1 cellular context compared by ENCODE assay signal in the genomic region with DNA sequence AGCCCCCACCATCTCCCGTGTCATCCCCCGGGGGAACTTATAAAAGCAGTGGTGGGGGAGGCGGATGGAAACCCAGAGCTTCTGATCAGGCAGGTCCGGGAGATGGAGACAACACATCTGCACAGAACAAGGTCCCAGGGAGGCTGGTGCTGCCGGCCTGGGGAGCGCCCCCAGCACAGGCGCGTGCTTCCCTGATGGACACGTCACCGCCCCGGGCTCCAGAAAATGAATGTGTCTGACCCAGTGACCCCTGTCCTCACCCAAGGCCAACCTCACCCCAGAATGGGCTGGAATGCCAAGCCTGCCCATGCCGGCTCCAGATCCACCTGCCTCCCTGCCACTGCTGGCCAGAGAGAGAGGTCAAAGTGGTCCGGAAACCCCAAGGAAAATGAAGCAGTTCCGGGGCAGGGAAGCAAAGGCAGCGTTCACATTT.
TF ChIP-seq lines count a peak whose summit lies in the region.

No MANE protein-coding gene starts in this region.

TF ChIP-seq in HepG2, 621 proteins besides CTCF, POLR2A, EP300 and RAD21 (continues in another document):
- peak; percentile 84 for TF ChIP-seq SKI (IDR thresholded peaks at IDR 0.05; ENCODE audit: partially characterized antibody)
- TF ChIP-seq ZIK1 (CRISPR knock-in tag; IDR thresholded peaks at IDR 0.05; ENCODE audit: borderline replicate concordance, low read depth) = 0 out of 2 replicates have a peak, but pooled peaks have one; percentile 13
- TF ChIP-seq ZBTB20 (CRISPR knock-in tag; IDR thresholded peaks at IDR 0.05; ENCODE audit: borderline replicate concordance, low read depth) = no peak
- TF ChIP-seq BCL6 (CRISPR knock-in tag; IDR thresholded peaks at IDR 0.05) = peak; percentile 67
- TF ChIP-seq RXRA (CRISPR knock-in tag; IDR thresholded peaks at IDR 0.05) = peak; percentile 90
- no peak for TF ChIP-seq SOX13 (IDR thresholded peaks at IDR 0.05)
- peak in 1 of 2 experiments; percentile 43; a peak in 1 of 4 replicates for TF ChIP-seq SOX13 (CRISPR knock-in tag; conservative IDR thresholded peaks at IDR 0.05 in 1 of 2, IDR thresholded peaks at IDR 0.05 in 1 of 2)
- TF ChIP-seq FOXP1 (IDR thresholded peaks at IDR 0.05) = no peak
- TF ChIP-seq FOXP1 (CRISPR knock-in tag; IDR thresholded peaks at IDR 0.05) = peak; percentile 37; the same call in 1 of the 2 replicates
- TF ChIP-seq XBP1 (CRISPR knock-in tag; IDR thresholded peaks at IDR 0.05) = peak; percentile 89; the same call in 1 of the 2 replicates
- TF ChIP-seq ARID2 (CRISPR knock-in tag; IDR thresholded peaks at IDR 0.05; ENCODE audit: borderline replicate concordance) = no peak
- no peak for TF ChIP-seq ZNF496 (CRISPR knock-in tag; IDR thresholded peaks at IDR 0.05; ENCODE audit: insufficient replicate concordance)
- no peak for TF ChIP-seq ZNF451 (CRISPR knock-in tag; IDR thresholded peaks at IDR 0.05)
- TF ChIP-seq EEA1 (CRISPR knock-in tag; IDR thresholded peaks at IDR 0.05; ENCODE audit: borderline replicate concordance) = no peak
- TF ChIP-seq ZBTB14 (CRISPR knock-in tag; IDR thresholded peaks at IDR 0.05) = no peak
- TF ChIP-seq HNRNPL (IDR thresholded peaks at IDR 0.05; ENCODE audit: low read depth, low read length) = peak; percentile 67; the same call in 1 of the 2 replicates
- TF ChIP-seq ZMYM4 (CRISPR knock-in tag; IDR thresholded peaks at IDR 0.05) = no peak
- TF ChIP-seq GFI1 (CRISPR knock-in tag; IDR thresholded peaks at IDR 0.05; ENCODE audit: borderline replicate concordance) = no peak
- TF ChIP-seq RNF219 (CRISPR knock-in tag; IDR thresholded peaks at IDR 0.05) = no peak
- no peak for TF ChIP-seq MTA3 (CRISPR knock-in tag; IDR thresholded peaks at IDR 0.05)
- TF ChIP-seq ATF7-NPFF (CRISPR knock-in tag; IDR thresholded peaks at IDR 0.05; ENCODE audit: low read depth) = no peak
- no peak for TF ChIP-seq HINFP (CRISPR knock-in tag; IDR thresholded peaks at IDR 0.05; ENCODE audit: low read depth)
- TF ChIP-seq ZNF432 (CRISPR knock-in tag; IDR thresholded peaks at IDR 0.05; ENCODE audit: borderline replicate concordance) = no peak
- no peak for TF ChIP-seq ZNF362 (CRISPR knock-in tag; IDR thresholded peaks at IDR 0.05; ENCODE audit: borderline replicate concordance)
- TF ChIP-seq GABPA (IDR thresholded peaks at IDR 0.05; ENCODE audit: low read depth, low read length) = no peak
- peak; percentile 86 for TF ChIP-seq GABPA (CRISPR knock-in tag; IDR thresholded peaks at IDR 0.05; ENCODE audit: low read depth)
- TF ChIP-seq ZNF557 (CRISPR knock-in tag; IDR thresholded peaks at IDR 0.05) = no peak
- no peak for TF ChIP-seq DNMT3B (CRISPR knock-in tag; conservative IDR thresholded peaks at IDR 0.05)
- TF ChIP-seq HDAC2 (CRISPR knock-in tag; IDR thresholded peaks at IDR 0.05) = no peak
- TF ChIP-seq ZNF160 (CRISPR knock-in tag; IDR thresholded peaks at IDR 0.05) = no peak
- TF ChIP-seq ZFP90 (CRISPR knock-in tag; IDR thresholded peaks at IDR 0.05; ENCODE audit: borderline replicate concordance) = no peak
- TF ChIP-seq, protein P1, sequence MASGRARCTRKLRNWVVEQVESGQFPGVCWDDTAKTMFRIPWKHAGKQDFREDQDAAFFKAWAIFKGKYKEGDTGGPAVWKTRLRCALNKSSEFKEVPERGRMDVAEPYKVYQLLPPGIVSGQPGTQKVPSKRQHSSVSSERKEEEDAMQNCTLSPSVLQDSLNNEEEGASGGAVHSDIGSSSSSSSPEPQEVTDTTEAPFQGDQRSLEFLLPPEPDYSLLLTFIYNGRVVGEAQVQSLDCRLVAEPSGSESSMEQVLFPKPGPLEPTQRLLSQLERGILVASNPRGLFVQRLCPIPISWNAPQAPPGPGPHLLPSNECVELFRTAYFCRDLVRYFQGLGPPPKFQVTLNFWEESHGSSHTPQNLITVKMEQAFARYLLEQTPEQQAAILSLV (CRISPR knock-in tag; IDR thresholded peaks at IDR 0.05; ENCODE audit: borderline replicate concordance) = 0 out of 2 replicates have a peak, but pooled peaks have one; percentile 18
- TF ChIP-seq ARID5B (CRISPR knock-in tag; IDR thresholded peaks at IDR 0.05) = peak; percentile 37; the same call in 1 of the 2 replicates
- TF ChIP-seq ZNF703 (CRISPR knock-in tag; IDR thresholded peaks at IDR 0.05; ENCODE audit: borderline replicate concordance) = peak; percentile 17; the same call in 1 of the 2 replicates
- TF ChIP-seq TBX2 (CRISPR knock-in tag; IDR thresholded peaks at IDR 0.05; ENCODE audit: borderline replicate concordance) = no peak
- 0 out of 2 replicates have a peak, but pooled peaks have one; percentile 6 for TF ChIP-seq ZNF788 (CRISPR knock-in tag; IDR thresholded peaks at IDR 0.05; ENCODE audit: borderline replicate concordance)
- peak; percentile 28; the same call in 1 of the 2 replicates for TF ChIP-seq FOXA3 (CRISPR knock-in tag; IDR thresholded peaks at IDR 0.05)
- TF ChIP-seq CCAR2 (optimal IDR thresholded peaks at IDR 0.05; ENCODE audit: low read depth, low read length) = no peak
- 0 out of 4 replicates have a peak, but pooled peaks of 1 of the 2 experiments have one; percentile 2 for TF ChIP-seq HMGXB4 (CRISPR knock-in tag; IDR thresholded peaks at IDR 0.05; ENCODE audit: borderline replicate concordance in 1 of 2, low read depth in 1 of 2)
- TF ChIP-seq CENPX (CRISPR knock-in tag; IDR thresholded peaks at IDR 0.05) = no peak
- no peak for TF ChIP-seq CBX2 (IDR thresholded peaks at IDR 0.05; ENCODE audit: low read depth, low read length)
- TF ChIP-seq CBX2 (CRISPR knock-in tag; IDR thresholded peaks at IDR 0.05; ENCODE audit: low read depth) = peak; percentile 45; the same call in 1 of the 2 replicates
- peak; percentile 61; the same call in 1 of the 2 replicates for TF ChIP-seq MED1 (CRISPR knock-in tag; IDR thresholded peaks at IDR 0.05)
- TF ChIP-seq MAF1 (CRISPR knock-in tag; IDR thresholded peaks at IDR 0.05; ENCODE audit: borderline replicate concordance) = no peak
- peak; percentile 95 for TF ChIP-seq RXRB (CRISPR knock-in tag; IDR thresholded peaks at IDR 0.05; ENCODE audit: borderline replicate concordance)
- TF ChIP-seq ZNF674 (CRISPR knock-in tag; IDR thresholded peaks at IDR 0.05; ENCODE audit: low read depth) = 0 out of 2 replicates have a peak, but pooled peaks have one; percentile 56
- peak; percentile 83 to 93 for TF ChIP-seq NR2F1 (CRISPR knock-in tag; IDR thresholded peaks at IDR 0.05)
- peak; percentile 90 for TF ChIP-seq NR2F6 (IDR thresholded peaks at IDR 0.05)
- peak; percentile 96 for TF ChIP-seq NR2F6 (CRISPR knock-in tag; IDR thresholded peaks at IDR 0.05)
- 0 out of 2 replicates have a peak, but pooled peaks have one; percentile 11 for TF ChIP-seq ZBTB7A (CRISPR knock-in tag; IDR thresholded peaks at IDR 0.05)
- TF ChIP-seq TCF7L2 (IDR thresholded peaks at IDR 0.05; ENCODE audit: low read depth, low read length) = no peak
- TF ChIP-seq ZNF263 (CRISPR knock-in tag; IDR thresholded peaks at IDR 0.05) = no peak
